In the genomic region with DNA sequence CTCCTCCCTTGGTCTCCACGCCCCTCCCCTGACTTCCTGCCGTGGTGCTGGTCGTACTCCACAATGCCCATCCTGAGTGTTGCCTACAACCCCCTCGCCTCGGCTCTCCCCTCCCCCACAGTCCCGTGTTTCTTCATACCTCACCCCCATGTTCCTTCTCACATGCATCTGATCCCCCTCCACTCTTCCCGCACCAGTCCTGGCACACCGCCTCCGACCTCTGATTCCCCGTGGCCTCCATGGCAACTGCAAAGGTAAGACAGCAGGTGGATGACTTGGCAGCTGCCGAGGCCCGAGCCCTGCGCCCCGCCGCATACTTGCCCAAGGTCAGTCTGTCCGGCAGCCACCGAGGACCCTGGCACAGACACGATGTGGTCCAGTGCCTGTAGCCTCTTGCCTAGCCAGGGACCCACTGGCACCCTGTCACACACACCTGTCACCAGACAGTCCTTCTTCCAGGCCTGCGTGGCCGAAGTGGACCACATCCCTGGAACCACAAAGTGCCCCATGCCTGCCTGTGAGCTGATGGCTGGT, we compare ENCODE assay signal across 22 cellular contexts. TPM values are rescaled to one million over a fixed set of nuclear protein-coding genes. Genes with fewer than 3 reads are reported as not detected.
DNase-seq lines count a peak whose midpoint lies in the region; ATAC-seq, FAIRE-seq and TF ChIP-seq lines count a peak whose summit lies in the region.
"Had no signal": no experiment of that assay in that cellular context is flagged by ENCODE, and none has a peak within 500 bp of the region (broad histone marks: within the 10 kb centered on the region; RNA-seq: fewer than 3 reads in every experiment).

No MANE protein-coding gene starts in this region.

- H3K23ac ChIP-seq in neuronal stem cell (ENCODE audit: low read depth, low read length, poor library complexity), result peak overlapping the region; percentile 93

- H3K9me3 ChIP-seq in astrocyte (ENCODE audit: insufficient read depth, low read depth, low read length) (no peaks in the 10 kb centered on the region), neuronal stem cell (replicated peaks in 1 of 2; ENCODE audit: control insufficient read depth in 2 of 2, insufficient read depth in 1 of 2, low read depth in 1 of 2, low read length in 2 of 2) (no peaks in the 10 kb centered on the region)
- H3K9me3 ChIP-seq: BE2C, HAP-1 had no signal

- H3K4me2 ChIP-seq in GM23338 (no peak overlapping the region), astrocyte (ENCODE audit: low read length) (no peak overlapping the region), neuronal stem cell (ENCODE audit: insufficient read depth, low read length, poor library complexity, severe bottlenecking) (no peak overlapping the region)

- TF ChIP-seq CTCF in GM23338 (conservative IDR thresholded peaks at IDR 0.05; ENCODE audit: low read depth in 2 of 2) (no peak), astrocyte (IDR thresholded peaks at IDR 0.05; ENCODE audit: insufficient read depth, low read depth, low read length) (no peak)

- FAIRE-seq in astrocyte (lab: Jason Lieb, UNC), result no peak
- FAIRE-seq: A204.1, GM19239, HTR-8/SVneo, K562 had no signal

- no peaks in the 10 kb centered on the region for H3K36me3 Mint-ChIP-seq in GM23338 (ENCODE audit: low read depth)
- H3K36me3 Mint-ChIP-seq in astrocyte (ENCODE audit: low read depth, unreplicated experiment), result no peaks in the 10 kb centered on the region
- H3K36me3 Mint-ChIP-seq: CD4-positive, CD25-positive, alpha-beta regulatory T cell; CD8-positive, alpha-beta memory T cell had no signal

- DNase-seq in G401 (ENCODE audit: low spot score), result peak; percentile 49
- DNase-seq in GM23338 (ENCODE audit: low spot score), result peak; percentile 3
- DNase-seq in astrocyte (ENCODE audit: low read depth), result no peak
- no peak for DNase-seq in neuronal stem cell (ENCODE audit: low spot score)
- DNase-seq: ACHN; BE2C; CD4-positive, CD25-positive, alpha-beta regulatory T cell; CD8-positive, alpha-beta memory T cell; COR-L47; DMS 273 treated with DMSO at 0.1 percent for 48 hours; DMS79; GF-D8; GOT3; IMR-90 had no signal

- H3F3A ChIP-seq in GM23338 (replicated peaks; ENCODE audit: low read depth), result no peaks in the 10 kb centered on the region

- H2BK12ac ChIP-seq in neuronal stem cell (ENCODE audit: low read length), result no peak overlapping the region

- no peak overlapping the region for H2BK120ac ChIP-seq in neuronal stem cell (ENCODE audit: low read depth, low read length)

- in situ Hi-C loops in G401 (cut with HindIII; ENCODE audit: low sequenced_read_pairs), result no loop called here

- ATAC-seq in GM23338 (no peak), HG03354 (IDR thresholded peaks at IDR 0.05; ENCODE audit: poor library complexity, severe bottlenecking, unreplicated experiment) (no peak), GM18873 (IDR thresholded peaks at IDR 0.05; ENCODE audit: low FRiP score, unreplicated experiment) (no peak)
- ATAC-seq: K562 had no signal

- H2AFZ ChIP-seq in GM23338 (no peak overlapping the region), astrocyte (ENCODE audit: low read depth, low read length) (no peak overlapping the region), neuronal stem cell (ENCODE audit: low read length) (no peak overlapping the region)

- H3K27me3 ChIP-seq in GM23338 (ENCODE audit: insufficient read depth), result no peaks in the 10 kb centered on the region
- peaks cover 3% of the 10 kb centered on the region for H3K27me3 ChIP-seq in astrocyte (ENCODE audit: insufficient read depth, low read length)
- peaks cover 0 to 9% (median 7%) of the 10 kb centered on the region in 3 experiments for H3K27me3 ChIP-seq in neuronal stem cell (ENCODE audit: control insufficient read depth in 3 of 3, insufficient read depth in 3 of 3, low read depth in 1 of 3, low read length in 3 of 3)
- H3K27me3 ChIP-seq: BE2C had no signal

- H4K8ac ChIP-seq in neuronal stem cell (ENCODE audit: low read depth, low read length), result no peak overlapping the region

- peaks cover 18% of the 10 kb centered on the region for H3K27me3 Mint-ChIP-seq in GM23338 (ENCODE audit: insufficient read depth, low read depth, poor library complexity)
- peaks cover 66% of the 10 kb centered on the region for H3K27me3 Mint-ChIP-seq in astrocyte (ENCODE audit: low read depth, unreplicated experiment)

- no peak overlapping the region for H2BK15ac ChIP-seq in neuronal stem cell (ENCODE audit: low read length)

- H3K18ac ChIP-seq in neuronal stem cell (ENCODE audit: low read length), result peak overlapping the region; percentile 51

- peaks cover 14% of the 10 kb centered on the region for H3K4me1 Mint-ChIP-seq in GM23338
- H3K4me1 Mint-ChIP-seq in astrocyte (ENCODE audit: low read depth, unreplicated experiment), result no peaks in the 10 kb centered on the region
- H3K4me1 Mint-ChIP-seq: CD4-positive, CD25-positive, alpha-beta regulatory T cell; CD8-positive, alpha-beta memory T cell had no signal

- no peak overlapping the region for H3K4me3 Mint-ChIP-seq in GM23338
- peak overlapping the region; percentile 25 for H3K4me3 Mint-ChIP-seq in astrocyte (ENCODE audit: unreplicated experiment)
- H3K4me3 Mint-ChIP-seq: CD4-positive, CD25-positive, alpha-beta regulatory T cell had no signal

- H3K27ac ChIP-seq in GM23338 (ENCODE audit: low read depth) (no peak overlapping the region), astrocyte (ENCODE audit: low read depth, low read length) (no peak overlapping the region), neuronal stem cell (replicated peaks; ENCODE audit: low read length) (no peak overlapping the region)

- H3K9ac ChIP-seq in astrocyte (ENCODE audit: low read length) (no peak overlapping the region), neuronal stem cell (ENCODE audit: low read depth, low read length, poor library complexity) (no peak overlapping the region)

- no CpG with 5 or more reads among the region's 20 CpGs for WGBS in neuronal stem cell (ENCODE audit: extremely low coverage in 2 of 2, insufficient read length in 2 of 2, insufficient replicate concordance in 1 of 2), 2 donors

- no peaks in the 10 kb centered on the region for H3K36me3 ChIP-seq in GM23338 (ENCODE audit: insufficient read depth)
- no peaks in the 10 kb centered on the region for H3K36me3 ChIP-seq in astrocyte (ENCODE audit: insufficient read depth, low read length)
- no peaks in the 10 kb centered on the region for H3K36me3 ChIP-seq in neuronal stem cell (replicated peaks in 1 of 2; ENCODE audit: control insufficient read depth in 2 of 2, insufficient read depth in 2 of 2, low read length in 2 of 2)
- H3K36me3 ChIP-seq: BE2C, HAP-1 had no signal

- no peaks in the 10 kb centered on the region; the same call in 2 of the 3 replicates for H3K9me3 Mint-ChIP-seq in GM23338
- no peaks in the 10 kb centered on the region for H3K9me3 Mint-ChIP-seq in astrocyte (ENCODE audit: unreplicated experiment)
- H3K9me3 Mint-ChIP-seq: CD8-positive, alpha-beta memory T cell had no signal

- H3K9me2 ChIP-seq in GM23338 (ENCODE audit: insufficient read depth), result no peaks in the 10 kb centered on the region

- peaks cover under 1% of the 10 kb centered on the region for H3K79me1 ChIP-seq in neuronal stem cell (ENCODE audit: low read depth, low read length)

- H2AK5ac ChIP-seq in neuronal stem cell (ENCODE audit: low read depth, low read length), result no peak overlapping the region

- H4K20me1 ChIP-seq in GM23338 (replicated peaks; ENCODE audit: insufficient read depth) (no peaks in the 10 kb centered on the region), astrocyte (ENCODE audit: insufficient read depth, low read length) (no peaks in the 10 kb centered on the region)

- H4K91ac ChIP-seq in neuronal stem cell (ENCODE audit: low read depth, low read length, poor library complexity), result no peak overlapping the region

- peak overlapping the region; percentile 90 for H3K14ac ChIP-seq in neuronal stem cell (ENCODE audit: low read length)

- H3K27ac Mint-ChIP-seq in GM23338 (no peak overlapping the region), astrocyte (ENCODE audit: unreplicated experiment) (no peak overlapping the region)
- H3K27ac Mint-ChIP-seq: CD4-positive, CD25-positive, alpha-beta regulatory T cell had no signal

- peaks cover 5% of the 10 kb centered on the region; the same call in 1 of the 2 replicates for H3K4me1 ChIP-seq in GM23338 (ENCODE audit: insufficient read depth)
- H3K4me1 ChIP-seq in astrocyte (ENCODE audit: insufficient read depth, low read length), result no peaks in the 10 kb centered on the region
- H3K4me1 ChIP-seq in neuronal stem cell (ENCODE audit: control insufficient read depth in 2 of 2, insufficient read depth in 1 of 2, low read depth in 1 of 2, low read length in 2 of 2), result peaks cover 0 to 2% of the 10 kb centered on the region in 2 donors
- H3K4me1 ChIP-seq: BE2C, HAP-1 had no signal

- H2BK5ac ChIP-seq in neuronal stem cell (ENCODE audit: low read length), result no peak overlapping the region

- H3K79me2 ChIP-seq in GM23338 (replicated peaks; ENCODE audit: insufficient read depth) (no peaks in the 10 kb centered on the region), astrocyte (ENCODE audit: insufficient read depth, low read length) (no peaks in the 10 kb centered on the region)

- H3K4me3 ChIP-seq in GM23338, result no peak overlapping the region
- no peak overlapping the region for H3K4me3 ChIP-seq in astrocyte (ENCODE audit: insufficient read depth, low read depth, low read length)
- peak overlapping the region in 1 of 2 donors; percentile 52 for H3K4me3 ChIP-seq in neuronal stem cell (ENCODE audit: low read length in 2 of 2)
- H3K4me3 ChIP-seq: HAP-1, K562 had no signal

- H3K4ac ChIP-seq in neuronal stem cell (ENCODE audit: low read length), result no peak overlapping the region

RNA-seq across cellular contexts. Expression of gene SDHAF1, which starts 16.1 kb away (rescaled TPM):
- total RNA-seq in G401 (2014; rRNA removed; shearing (Covaris generic)), result 41.7 and 46.9 TPM in 2 replicates
- 45.8 and 55.9 TPM in 2 replicates for total RNA-seq in GM23338 (2014; rRNA removed; shearing (Covaris generic))
- 19.9 TPM in 2 replicates for polyA plus RNA-seq in GM23338 (2016; fragmentation: Nextera tagmentation; extraction: Ambion mirVana)
- total RNA-seq in astrocyte, result 8.8 and 10.9 TPM in 2 replicates
- 16.9 TPM for polyA plus RNA-seq in neuronal stem cell (2013, experiment 1 of 2)
- polyA plus RNA-seq in neuronal stem cell (2013, experiment 2 of 2), result 15.6 TPM

RNA-seq across cellular contexts. Expression of gene SYNE4, which starts 29.7 kb away (rescaled TPM):
- total RNA-seq in G401 (2014; rRNA removed; shearing (Covaris generic)), result 0.37 and 1.1 TPM in 2 replicates
- 24.1 and 26.1 TPM in 2 replicates for total RNA-seq in GM23338 (2014; rRNA removed; shearing (Covaris generic))
- 47.3 and 49.8 TPM in 2 replicates for polyA plus RNA-seq in GM23338 (2016; fragmentation: Nextera tagmentation; extraction: Ambion mirVana)
- total RNA-seq in astrocyte, result 0.53 and 1.1 TPM in 2 replicates
- 3.9 TPM for polyA plus RNA-seq in neuronal stem cell (2013, experiment 1 of 2)
- 3.9 TPM for polyA plus RNA-seq in neuronal stem cell (2013, experiment 2 of 2)
- total RNA-seq: Daoy, IMR-90 had no signal
- polyA plus RNA-seq: CD8-positive, alpha-beta memory T cell had no signal

RNA-seq across cellular contexts. Expression of gene ALKBH6, which starts 35.1 kb away (rescaled TPM):
- total RNA-seq in G401 (2014; rRNA removed; shearing (Covaris generic)), result 28.2 and 39.3 TPM in 2 replicates
- 28.5 and 33.6 TPM in 2 replicates for total RNA-seq in GM23338 (2014; rRNA removed; shearing (Covaris generic))
- 51.4 and 54.6 TPM in 2 replicates for polyA plus RNA-seq in GM23338 (2016; fragmentation: Nextera tagmentation; extraction: Ambion mirVana)
- 25.9 and 27.3 TPM in 2 replicates for total RNA-seq in astrocyte
- 20.4 TPM for polyA plus RNA-seq in neuronal stem cell (2013, experiment 1 of 2)
- 19.3 TPM for polyA plus RNA-seq in neuronal stem cell (2013, experiment 2 of 2)

RNA-seq across cellular contexts. Expression of gene LRFN3, which starts 42.7 kb away (rescaled TPM):
- total RNA-seq in G401 (2014; rRNA removed; shearing (Covaris generic)), result 6.2 and 15.8 TPM in 2 replicates
- total RNA-seq in GM23338 (2014; rRNA removed; shearing (Covaris generic)), result 15.1 and 18.2 TPM in 2 replicates
- polyA plus RNA-seq in GM23338 (2016; fragmentation: Nextera tagmentation; extraction: Ambion mirVana), result 5.8 and 6.0 TPM in 2 replicates
- total RNA-seq in astrocyte, result 15.1 and 15.3 TPM in 2 replicates
- 21.3 TPM for polyA plus RNA-seq in neuronal stem cell (2013, experiment 1 of 2)
- 19.6 TPM for polyA plus RNA-seq in neuronal stem cell (2013, experiment 2 of 2)

RNA-seq across cellular contexts. Expression of gene CLIP3, which starts 53.8 kb away (rescaled TPM):
- total RNA-seq in G401 (2014; rRNA removed; shearing (Covaris generic)), result 0.37 TPM in 1 of 2 replicates, not detected in the other
- total RNA-seq in GM23338 (2014; rRNA removed; shearing (Covaris generic)), result 12.4 and 19.1 TPM in 2 replicates
- polyA plus RNA-seq in GM23338 (2016; fragmentation: Nextera tagmentation; extraction: Ambion mirVana), result 15.1 and 15.2 TPM in 2 replicates
- 55.4 and 57.4 TPM in 2 replicates for total RNA-seq in astrocyte
- 106 TPM for polyA plus RNA-seq in neuronal stem cell (2013, experiment 1 of 2)
- 105 TPM for polyA plus RNA-seq in neuronal stem cell (2013, experiment 2 of 2)

Comparison
In these comparisons a context has a peak if more than half of its experiments do, and no peak if none do; other contexts are left out.
1. DNase-seq: peak in G401 (single experiment) and GM23338 (single experiment); none in astrocyte (single experiment) and neuronal stem cell (single experiment).
2. RNA of gene SYNE4, which starts 29.7 kb away (total RNA-seq): 24.1 to 26.1 TPM in GM23338; 0.37 to 1.1 TPM in G401 and 0.53 to 1.1 TPM in astrocyte; every median in the first group is over 10 times any median in the second.